In the genomic region with DNA sequence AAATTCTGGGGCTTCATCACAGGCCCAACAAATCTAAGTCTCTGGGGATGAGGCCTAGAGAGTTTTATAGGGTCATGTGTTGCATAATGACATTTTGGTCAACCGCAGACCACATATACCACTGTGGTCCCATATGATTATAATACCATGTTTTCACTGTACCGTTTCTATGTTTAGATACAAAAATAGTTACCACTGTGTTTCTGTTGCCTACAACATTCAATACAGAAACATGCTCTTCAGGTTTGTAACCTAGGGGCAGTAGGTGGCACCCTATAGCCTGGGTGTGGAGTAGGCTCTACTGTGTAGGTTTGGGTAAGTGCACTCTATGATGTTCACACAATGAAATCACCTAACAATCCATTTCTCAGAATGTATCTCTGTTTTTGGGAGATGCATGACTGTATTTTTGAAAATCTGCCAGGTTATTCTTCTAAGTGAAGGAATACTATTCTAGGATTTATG, we compare ENCODE assay signal across 11 cellular contexts.
DNase-seq lines count a peak whose midpoint lies in the region; ATAC-seq and TF ChIP-seq lines count a peak whose summit lies in the region.
"Had no signal": no experiment of that assay in that cellular context is flagged by ENCODE, and none has a peak within 500 bp of the region (broad histone marks: within the 10 kb centered on the region; RNA-seq: fewer than 3 reads in every experiment).

No MANE protein-coding gene starts in this region.

- no peaks in the 10 kb centered on the region for H3K9me2 ChIP-seq in PC-3 (replicated peaks; ENCODE audit: low read length)

- H3K9ac ChIP-seq in PC-3 (ENCODE audit: low read length) = no peak overlapping the region

- no peaks in the 10 kb centered on the region for H3K79me2 ChIP-seq in PC-3 (ENCODE audit: low read length)

- no peak overlapping the region for H2AFZ ChIP-seq in PC-3 (ENCODE audit: low read length)

- BruUV-seq in PC-3 (replicated peaks; lab: Mats Ljungman, UMichigan) = no TSS peak

- H3K4me2 ChIP-seq in PC-3 (ENCODE audit: low read length) = no peak overlapping the region

- CTCF ChIA-PET in PC-3 (lab: Charles Lee) = interaction anchor here (0.6 kb wide), 1 partner anchor 97 kb away, joined by 3 read pairs; no protein-coding TSS in a partner anchor

- H3K4me3 ChIP-seq in PC-3 (ENCODE audit: low read length) = no peak overlapping the region

- DNase-seq in COLO668 (lab: John Stamatoyannopoulos, UW; ENCODE audit: unreplicated experiment) (peak; percentile 20), HCEC 1CT (peak; percentile 15), PC-3 (peak; percentile 27), left ventricle myocardium superior (no peak), T1000 (lab: John Stamatoyannopoulos, UW) (no peak), AG08396 (ENCODE audit: low spot score) (no peak)
- no peak for DNase-seq in NK-92 treated with Interleukin-12 subunit alpha and Interleukin-12 subunit beta, amount 100 ng/mL, for 24 hours (lab: John Stamatoyannopoulos, UW)
- DNase-seq: activated CD8-positive, alpha-beta memory T cell treated with anti-CD3 and anti-CD28 coated beads, Interleukin-2, amount 50 U/mL, for 4 hours; erythroblast; nephron progenitor cell had no signal

- no peaks in the 10 kb centered on the region for H3K9me3 ChIP-seq in PC-3 (ENCODE audit: low read length)

- no peaks in the 10 kb centered on the region for H3K36me3 ChIP-seq in PC-3 (ENCODE audit: low read depth, low read length)

- no peaks in the 10 kb centered on the region for H3F3A ChIP-seq in PC-3 (ENCODE audit: low read length, unreplicated experiment)

- H3K4me1 ChIP-seq in PC-3 (ENCODE audit: insufficient read depth, low read length) = peaks cover 13% of the 10 kb centered on the region

- H3K27me3 ChIP-seq in PC-3 (ENCODE audit: low read length) = no peaks in the 10 kb centered on the region

- intact Hi-C loops in PC-3 (cut with micrococcal nuclease) = loop anchor here (10.0 kb wide), 1 partner anchor 257 kb away; no protein-coding TSS in a partner anchor
- intact Hi-C loops in left ventricle myocardium superior (cut with micrococcal nuclease) = no loop called here

- H3K27ac ChIP-seq in PC-3 (ENCODE audit: low read length) = no peak overlapping the region

- peak; percentile 46; the same call in 1 of the 2 replicates for TF ChIP-seq CTCF in PC-3 (conservative IDR thresholded peaks at IDR 0.05; ENCODE audit: low read depth, low read length)

- no peaks in the 10 kb centered on the region for H4K20me1 ChIP-seq in PC-3 (ENCODE audit: low read length)

- POLR2A ChIA-PET in PC-3 (lab: Charles Lee; ENCODE audit: unreplicated experiment) = no interaction called here

- ATAC-seq in PC-3 (peak; percentile 70), left ventricle myocardium superior (peak; percentile 69), HG02642 (IDR thresholded peaks at IDR 0.05; ENCODE audit: poor library complexity, unreplicated experiment) (no peak)

Comparison
In these comparisons a context has a peak if more than half of its experiments do, and no peak if none do; other contexts are left out.
1. DNase-seq: peak in COLO668 (single experiment), HCEC 1CT (single experiment) and PC-3 (single experiment); none in left ventricle myocardium superior (single experiment), T1000 (single experiment), AG08396 (single experiment) and NK-92 treated with Interleukin-12 subunit alpha and Interleukin-12 subunit beta, amount 100 ng/mL, for 24 hours (single experiment).